In the genomic region with DNA sequence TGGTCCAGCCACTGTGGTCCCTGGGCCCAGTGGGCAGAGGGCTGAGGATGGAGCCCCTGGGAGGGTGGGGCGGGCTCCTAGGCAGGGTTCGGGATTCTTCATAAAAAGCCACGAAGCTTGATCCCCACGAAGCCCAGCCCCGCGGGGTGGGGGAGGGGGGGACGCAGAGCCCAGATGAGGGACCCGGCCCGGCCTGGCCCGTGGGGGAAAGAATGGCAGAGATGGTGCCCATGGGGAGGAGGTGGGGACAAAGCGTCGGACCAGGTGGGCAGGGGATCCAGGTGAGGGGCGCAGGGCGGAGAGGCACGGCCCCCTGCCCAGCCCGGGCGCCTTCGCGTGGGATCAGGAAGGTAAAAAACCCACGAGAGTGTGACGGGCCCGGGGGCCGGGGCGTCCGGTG, we compare ENCODE assay signal across 8 cellular contexts. TPM values are rescaled to one million over a fixed set of nuclear protein-coding genes. Genes with fewer than 3 reads are reported as not detected.
A peak's percentile ranks its signal among the peaks of the same experiment; 100 is the strongest.
DNase-seq lines count a peak whose midpoint lies in the region; ATAC-seq and TF ChIP-seq lines count a peak whose summit lies in the region.

No MANE protein-coding gene starts in this region.

- H3K4me1 ChIP-seq in SJCRH30 (no peaks in the 10 kb centered on the region), prostate gland (replicated peaks) (no peaks in the 10 kb centered on the region)

- H3K36me3 ChIP-seq in SJCRH30 (no peaks in the 10 kb centered on the region), prostate gland (no peaks in the 10 kb centered on the region)

- DNase-seq in SJCRH30 (no peak), fibroblast of mammary gland (ENCODE audit: low read depth) (no peak), prostate gland (ENCODE audit: low spot score) (no peak), NCI-H2107 (lab: John Stamatoyannopoulos, UW) (no peak), inferior parietal cortex (ENCODE audit: extremely low spot score) (no peak)

- TF ChIP-seq POLR2A in prostate gland (IDR thresholded peaks at IDR 0.05), result no peak

- H3K9me3 ChIP-seq in SJCRH30 (replicated peaks) (no peaks in the 10 kb centered on the region), prostate gland (no peaks in the 10 kb centered on the region)

- H3K4me3 ChIP-seq in GM08714 (ENCODE audit: low read length), result peak overlapping the region; percentile 67; the same call in 1 of the 2 replicates
- peak overlapping the region; percentile 50 for H3K4me3 ChIP-seq in SJCRH30
- peak overlapping the region; percentile 63 for H3K4me3 ChIP-seq in fibroblast of mammary gland (ENCODE audit: control insufficient read depth, low read depth, low read length)
- peak overlapping the region; percentile 53 to 56 for H3K4me3 ChIP-seq in prostate gland

- H3K27ac ChIP-seq in SJCRH30 (no peak overlapping the region), prostate gland (peak overlapping the region; percentile 71 to 81)

- TF ChIP-seq CTCF in fibroblast of mammary gland (conservative IDR thresholded peaks at IDR 0.05; ENCODE audit: control insufficient read depth, insufficient read depth, low read depth, low read length), result no peak
- TF ChIP-seq CTCF in prostate gland (IDR thresholded peaks at IDR 0.05), result no peak

- intact Hi-C loops in prostate gland (cut with DNase I), result no loop called here

- no peaks in the 10 kb centered on the region for H3K27me3 ChIP-seq in SJCRH30
- no peaks in the 10 kb centered on the region for H3K27me3 ChIP-seq in prostate gland (replicated peaks; ENCODE audit: insufficient read depth)

- 12% methylated on average over 25 of the region's 25 CpGs for WGBS in prostate gland

- ATAC-seq in GM21825 (IDR thresholded peaks at IDR 0.05; ENCODE audit: unreplicated experiment) (no peak), HG02678 (IDR thresholded peaks at IDR 0.05; ENCODE audit: unreplicated experiment) (no peak)

RNA-seq across cellular contexts. Expression of a gene that starts 6.0 kb away (rescaled TPM):
- 33.4 and 34.4 TPM in 2 replicates for total RNA-seq in SJCRH30 (2014; rRNA removed; shearing (Covaris generic))
- total RNA-seq in prostate gland, result 10 to 100 TPM; 10.7 to 29.6 TPM
